14 cellular contexts compared by ENCODE assay signal in the genomic region with DNA sequence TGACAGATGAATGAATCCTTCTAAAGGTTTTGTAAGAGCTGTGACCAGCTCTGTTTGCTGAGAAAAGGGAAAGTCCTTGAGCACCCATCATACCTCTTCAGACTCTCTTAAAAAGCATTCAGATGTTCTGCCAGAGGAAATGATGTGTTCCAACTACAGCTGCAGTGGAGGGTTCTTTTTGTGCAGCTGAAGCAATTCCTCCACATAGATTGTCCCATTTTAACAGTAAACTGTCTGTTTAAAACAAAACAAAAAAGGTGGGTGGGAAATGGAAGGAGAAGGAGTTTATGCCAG.
DNase-seq lines count a peak whose midpoint lies in the region; ATAC-seq and TF ChIP-seq lines count a peak whose summit lies in the region.
"Had no signal": no experiment of that assay in that cellular context is flagged by ENCODE, and none has a peak within 500 bp of the region (broad histone marks: within the 10 kb centered on the region; RNA-seq: fewer than 3 reads in every experiment).

No MANE protein-coding gene starts in this region.

- peaks cover 7% of the 10 kb centered on the region; the same call in 1 of the 2 replicates for H3K36me3 Mint-ChIP-seq in HFFc6 (ENCODE audit: low read depth)

- H3K4me1 Mint-ChIP-seq in HFFc6 (ENCODE audit: low read depth): no peaks in the 10 kb centered on the region

- H3K9me3 ChIP-seq in upper lobe of right lung: no peaks in the 10 kb centered on the region
- H3K9me3 ChIP-seq in spleen: no peaks in the 10 kb centered on the region
- H3K9me3 ChIP-seq: A549, adrenal gland, tibial artery had no signal

- H3K27me3 Mint-ChIP-seq in HFFc6 (ENCODE audit: insufficient read depth): no peaks in the 10 kb centered on the region

- TF ChIP-seq CTCF in fibroblast of the aortic adventitia (IDR thresholded peaks at IDR 0.05; ENCODE audit: insufficient read depth, low read length) (no peak), upper lobe of right lung (IDR thresholded peaks at IDR 0.05) (no peak), spleen (IDR thresholded peaks at IDR 0.05 in 8 of 11, conservative IDR thresholded peaks at IDR 0.05 in 3 of 11) (no peak), HFFc6 (IDR thresholded peaks at IDR 0.05) (no peak)

- H3K4me1 ChIP-seq in upper lobe of right lung (peaks cover 31% of the 10 kb centered on the region), spleen (peaks cover 0 to 36% (median 24%) of the 10 kb centered on the region in 6 donors)
- H3K4me1 ChIP-seq: A549 had no signal

- no peak overlapping the region for H3K4me3 Mint-ChIP-seq in HFFc6

- ATAC-seq in Right ventricle myocardium superior (ENCODE audit: poor library complexity) (peak; percentile 60), upper lobe of right lung (peak; percentile 73), HG03565 (IDR thresholded peaks at IDR 0.05; ENCODE audit: unreplicated experiment) (no peak)
- ATAC-seq: A549, K562 had no signal

- H3K27ac Mint-ChIP-seq in HFFc6: no peak overlapping the region

- H3K27ac ChIP-seq in upper lobe of right lung: no peak overlapping the region
- peak overlapping the region in 2 of 8 donors; percentile 27 to 30 for H3K27ac ChIP-seq in spleen
- H3K27ac ChIP-seq: A549 had no signal

- peaks cover 43% of the 10 kb centered on the region for H3K9me3 Mint-ChIP-seq in HFFc6

- H3K36me3 ChIP-seq in upper lobe of right lung: no peaks in the 10 kb centered on the region
- no peaks in the 10 kb centered on the region for H3K36me3 ChIP-seq in spleen
- H3K36me3 ChIP-seq: adrenal gland, tibial artery had no signal

- intact Hi-C loops in Right ventricle myocardium superior (cut with DNase I): loop anchor here (10.0 kb wide), 1 partner anchor 62 kb away; no protein-coding TSS in a partner anchor
- intact Hi-C loops in cardiac septum (cut with DNase I): no loop called here
- intact Hi-C loops in upper lobe of right lung (cut with DNase I): no loop called here
- intact Hi-C loops in spleen (cut with DNase I; ENCODE audit: low total_unique reads): no loop called here

- no peak for DNase-seq in Right ventricle myocardium superior
- no peak for DNase-seq in cardiac septum (ENCODE audit: low spot score)
- peak; percentile 46 to 63 for DNase-seq in NCI-H187 (lab: John Stamatoyannopoulos, UW)
- peak; percentile 10 for DNase-seq in fibroblast of the aortic adventitia (ENCODE audit: low read depth)
- DNase-seq in upper lobe of right lung: no peak
- DNase-seq in spleen: no peak
- no peak for DNase-seq in HFFc6
- DNase-seq: DMS153, retina, tibial artery had no signal

- H3K4me3 ChIP-seq in fibroblast of the aortic adventitia (ENCODE audit: low read depth, low read length) (no peak overlapping the region), upper lobe of right lung (no peak overlapping the region), spleen (no peak overlapping the region)
- H3K4me3 ChIP-seq: A549, adrenal gland, K562, tibial artery had no signal

- TF ChIP-seq POLR2A in spleen (IDR thresholded peaks at IDR 0.05): no peak

- H3K27me3 ChIP-seq in upper lobe of right lung: no peaks in the 10 kb centered on the region
- peaks cover 0 to 5% (median 0%) of the 10 kb centered on the region in 7 donors for H3K27me3 ChIP-seq in spleen (replicated peaks in 1 of 7)
- H3K27me3 ChIP-seq: adrenal gland, tibial artery had no signal

Comparison
In these comparisons a context has a peak if more than half of its experiments do, and no peak if none do; other contexts are left out.
1. DNase-seq: peak in NCI-H187 (2 of 2) and fibroblast of the aortic adventitia (single experiment); none in Right ventricle myocardium superior (single experiment), cardiac septum (single experiment), upper lobe of right lung (single experiment), spleen (single experiment) and HFFc6 (single experiment).